In the genomic region with DNA sequence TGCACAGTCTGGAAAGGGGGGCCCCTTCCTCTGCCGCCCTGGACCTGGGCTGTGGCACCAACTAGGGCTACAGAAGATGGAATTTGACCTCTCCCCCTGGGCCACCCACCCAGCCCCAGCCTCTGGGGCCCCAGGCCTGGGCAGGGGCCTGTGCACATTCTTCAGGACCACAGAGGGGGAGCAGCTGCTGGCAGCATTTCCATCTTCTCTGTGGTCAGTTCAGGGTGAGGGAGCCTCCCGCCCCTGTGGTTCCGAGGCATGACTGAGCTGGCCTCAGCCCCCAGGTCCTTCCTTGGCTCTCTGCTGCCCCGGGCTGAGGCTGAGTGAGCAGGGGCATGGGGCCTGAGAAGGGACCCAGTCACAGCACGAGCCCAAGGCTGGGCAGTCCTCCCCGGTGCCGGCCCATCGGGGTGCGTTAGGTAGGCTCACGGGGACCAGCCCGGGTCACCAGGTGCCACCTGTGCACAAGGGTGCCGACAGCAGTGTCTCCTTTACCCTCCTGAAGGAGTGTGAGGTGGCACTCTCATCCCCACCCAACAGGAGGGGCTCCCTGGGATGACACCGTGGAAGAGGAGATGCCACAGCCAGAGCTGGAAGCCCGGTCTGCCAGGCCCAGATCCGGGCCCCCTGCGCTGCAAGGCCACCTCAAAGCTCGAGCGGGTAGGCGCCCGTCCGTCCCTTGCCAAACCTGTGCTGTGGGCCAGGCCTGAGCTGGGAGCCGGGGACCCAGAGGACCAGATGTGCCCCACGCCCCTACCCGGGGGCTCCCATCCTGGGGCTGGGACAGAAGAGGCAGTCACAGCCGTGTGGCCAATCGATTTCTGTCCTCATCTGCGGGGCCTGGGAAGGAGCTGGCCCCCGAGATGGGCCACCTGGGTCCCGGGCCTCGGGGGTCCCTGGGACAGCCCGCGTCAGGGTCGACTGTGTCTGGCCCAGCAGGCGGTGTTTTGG, we compare ENCODE assay signal across 21 cellular contexts.
"Had no signal": no experiment of that assay in that cellular context is flagged by ENCODE, and none has a peak within 500 bp of the region (broad histone marks: within the 10 kb centered on the region; RNA-seq: fewer than 3 reads in every experiment).

No MANE protein-coding gene starts in this region.

- DNase-seq: activated CD4-positive, alpha-beta memory T cell treated with anti-CD3 and anti-CD28 coated beads, Interleukin-2, amount 10 ng/mL, durations not matched to agents 7 days and 5 days; activated CD4-positive, alpha-beta T cell treated with anti-CD3 and anti-CD28 coated beads, Interleukin-2, amount 10 ng/mL, durations not matched to agents 24 days and 14 days; activated CD8-positive, alpha-beta memory T cell treated with anti-CD3 and anti-CD28 coated beads, Interleukin-2, amount 10 ng/mL, durations not matched to agents 7 days and 5 days; activated gamma-delta T cell; activated naive CD4-positive, alpha-beta T cell treated with anti-CD3 and anti-CD28 coated beads, Interleukin-2, amount 50 U/mL, for 16 hours; activated naive CD8-positive, alpha-beta T cell treated with anti-CD3 and anti-CD28 coated beads, Interleukin-2, amount 50 U/mL, for 24 hours; body of pancreas; dermis blood vessel endothelial cell; effector CD8-positive, alpha-beta T cell; erythroblast; foreskin fibroblast; left lung; mammary epithelial cell; stimulated activated CD4-positive, alpha-beta T cell treated with anti-CD3 and anti-CD28 coated beads, Interleukin-2, amount 100 ng/mL, for 24 hours; stimulated activated naive CD8-positive, alpha-beta T cell treated with anti-CD3 and anti-CD28 coated beads, Interleukin-15, amount 100 ng/mL, for 72 hours; T1000; transverse colon; uterus had no signal

- H3K4me3 ChIP-seq: body of pancreas, cardiac muscle cell, left lung, skin epidermis, transverse colon, uterus had no signal

- H3K27ac ChIP-seq: body of pancreas, cardiac muscle cell, left lung, skin epidermis, transverse colon, uterus had no signal

- H3K36me3 ChIP-seq: cardiac muscle cell, left lung, transverse colon, uterus had no signal

- ATAC-seq: activated CD8-positive, alpha-beta memory T cell treated with anti-CD3 and anti-CD28 coated beads, Interleukin-2, amount 10 ng/mL, durations not matched to agents 7 days and 5 days; activated naive CD8-positive, alpha-beta T cell treated with anti-CD3 and anti-CD28 coated beads, Interleukin-2, amount 50 U/mL, for 24 hours; body of pancreas; left lung; stimulated activated effector memory CD8-positive, alpha-beta T cell treated with anti-CD3 and anti-CD28 coated beads, Interleukin-12 subunit alpha, Interleukin-12 subunit beta, amount 100 ng/mL, for 72 hours had no signal

- H3K4me1 ChIP-seq: body of pancreas, left lung, uterus had no signal

- H3K9me3 ChIP-seq: body of pancreas, left lung, transverse colon, uterus had no signal

- H3K27me3 ChIP-seq: body of pancreas, cardiac muscle cell had no signal
